In genomic region chr5:1386274-1386717, GRCh38 we compare ENCODE assay signal across 8 cellular contexts. TPM values are rescaled to one million over a fixed set of nuclear protein-coding genes. Genes with fewer than 3 reads are reported as not detected.
A peak's percentile ranks its signal among the peaks of the same experiment; 100 is the strongest.
DNase-seq lines count a peak whose midpoint lies in the region; TF ChIP-seq lines count a peak whose summit lies in the region.

No MANE protein-coding gene starts in this region.

- intact Hi-C loops in activated CD4-positive, alpha-beta T cell treated with anti-CD3 and anti-CD28 coated beads, Interleukin-2, amount 10 ng/mL, durations not matched to agents 24 days and 14 days (cut with micrococcal nuclease): loop anchor here (2.0 to 5.0 kb wide), 2 partner anchors 136 to 151 kb away; partner anchors contain the start of gene LPCAT1

- no peaks in the 10 kb centered on the region for H3K79me1 ChIP-seq in mesenchymal stem cell (replicated peaks; ENCODE audit: low read length, poor library complexity, severe bottlenecking)

- H3K36me3 Mint-ChIP-seq in activated CD4-positive, alpha-beta T cell treated with anti-CD3 and anti-CD28 coated beads, Interleukin-2, amount 10 ng/mL, durations not matched to agents 24 days and 14 days (ENCODE audit: low read depth): no peaks in the 10 kb centered on the region

- no peak overlapping the region for H2BK12ac ChIP-seq in mesenchymal stem cell (ENCODE audit: low read length in 2 of 2)

- TF ChIP-seq CTCF in GM06990 (IDR thresholded peaks at IDR 0.05; ENCODE audit: insufficient read depth, low read length, poor library complexity, severe bottlenecking): no peak

- DNase-seq in GM06990 (ENCODE audit: extremely low read depth, insufficient read length): peak; percentile 74
- peak; percentile 6 for DNase-seq in HCEC 1CT
- DNase-seq in NCI-H1092 (lab: John Stamatoyannopoulos, UW): peak; percentile 34
- DNase-seq in activated CD4-positive, alpha-beta T cell treated with anti-CD3 and anti-CD28 coated beads, Interleukin-2, amount 10 ng/mL, durations not matched to agents 24 days and 14 days: peak; percentile 92
- DNase-seq in ecto neural progenitor cell (ENCODE audit: low spot score): peak; percentile 67
- peak; percentile 8 for DNase-seq in mesenchymal stem cell
- peak; percentile 41 for DNase-seq in stimulated activated CD8-positive, alpha-beta memory T cell treated with anti-CD3 and anti-CD28 coated beads, Interleukin-15, amount 100 ng/mL, for 1 hour (ENCODE audit: low read depth)
- no peak for DNase-seq in NCI-H226

- peaks cover 5% of the 10 kb centered on the region for H3K9me3 Mint-ChIP-seq in activated CD4-positive, alpha-beta T cell treated with anti-CD3 and anti-CD28 coated beads, Interleukin-2, amount 10 ng/mL, durations not matched to agents 24 days and 14 days

- peak overlapping the region; percentile 25 for H4K91ac ChIP-seq in mesenchymal stem cell (ENCODE audit: low read length)

- H3K4me2 ChIP-seq in mesenchymal stem cell (ENCODE audit: low read length, poor library complexity, severe bottlenecking): peak overlapping the region; percentile 85

- H3K27me3 ChIP-seq in GM06990 (replicated peaks; ENCODE audit: control insufficient read depth, insufficient read depth, low read length) (peaks cover 4% of the 10 kb centered on the region), mesenchymal stem cell (ENCODE audit: control insufficient read depth in 1 of 2, insufficient read depth in 1 of 2, low read length in 2 of 2) (peaks cover 74 to 79% of the 10 kb centered on the region in 2 experiments)

- no peak overlapping the region for H2BK15ac ChIP-seq in mesenchymal stem cell (ENCODE audit: low read depth, poor library complexity, severe bottlenecking)

- no peak overlapping the region for H2BK5ac ChIP-seq in mesenchymal stem cell (ENCODE audit: low read depth, low read length, poor library complexity, severe bottlenecking)

- no peak overlapping the region for H3K27ac ChIP-seq in mesenchymal stem cell (ENCODE audit: low read length, poor library complexity, severe bottlenecking)

- H3K4me3 Mint-ChIP-seq in activated CD4-positive, alpha-beta T cell treated with anti-CD3 and anti-CD28 coated beads, Interleukin-2, amount 10 ng/mL, durations not matched to agents 24 days and 14 days: peak overlapping the region; percentile 97

- 4% methylated on average over 36 of the region's 36 CpGs for WGBS in mesenchymal stem cell

- H3K36me3 ChIP-seq in GM06990 (ENCODE audit: control insufficient read depth, insufficient read depth, low read length) (no peaks in the 10 kb centered on the region), mesenchymal stem cell (ENCODE audit: control insufficient read depth in 1 of 2, insufficient read depth in 2 of 2, low read depth in 1 of 2, low read length in 2 of 2) (no peaks in the 10 kb centered on the region)

- peak overlapping the region in 1 of 2 experiments; percentile 28 for H3K18ac ChIP-seq in mesenchymal stem cell (ENCODE audit: low read depth in 1 of 2, low read length in 2 of 2)

- peak overlapping the region; percentile 82 for H4K8ac ChIP-seq in mesenchymal stem cell (ENCODE audit: low read length)

- H2BK120ac ChIP-seq in mesenchymal stem cell (ENCODE audit: low read depth, low read length): no peak overlapping the region

- H3K4me1 Mint-ChIP-seq in activated CD4-positive, alpha-beta T cell treated with anti-CD3 and anti-CD28 coated beads, Interleukin-2, amount 10 ng/mL, durations not matched to agents 24 days and 14 days: peaks cover 14% of the 10 kb centered on the region

- H3K4me3 ChIP-seq in GM06990 (replicated peaks; ENCODE audit: low read depth, low read length): peak overlapping the region; percentile 68
- H3K4me3 ChIP-seq in mesenchymal stem cell (ENCODE audit: insufficient read depth in 1 of 2, low read depth in 1 of 2, low read length in 2 of 2): peak overlapping the region; percentile 49 to 81

- no peak overlapping the region for H3K14ac ChIP-seq in mesenchymal stem cell (ENCODE audit: low read length in 2 of 2)

- peaks cover 21% of the 10 kb centered on the region for H3K27me3 Mint-ChIP-seq in activated CD4-positive, alpha-beta T cell treated with anti-CD3 and anti-CD28 coated beads, Interleukin-2, amount 10 ng/mL, durations not matched to agents 24 days and 14 days

- H3K9me3 ChIP-seq in mesenchymal stem cell (ENCODE audit: control insufficient read depth, low read length): peaks cover 6% of the 10 kb centered on the region

- no peak overlapping the region for H3K4ac ChIP-seq in mesenchymal stem cell (ENCODE audit: low read depth in 1 of 2, low read length in 2 of 2)

- peak overlapping the region; percentile 97 for H3K27ac Mint-ChIP-seq in activated CD4-positive, alpha-beta T cell treated with anti-CD3 and anti-CD28 coated beads, Interleukin-2, amount 10 ng/mL, durations not matched to agents 24 days and 14 days

- peaks cover 16% of the 10 kb centered on the region for H3K4me1 ChIP-seq in mesenchymal stem cell (ENCODE audit: control insufficient read depth, insufficient read depth, low read depth, low read length)

- no peak overlapping the region for H3K23ac ChIP-seq in mesenchymal stem cell (ENCODE audit: low read length in 2 of 2)

- peak overlapping the region; percentile 83 for H3K9ac ChIP-seq in mesenchymal stem cell (ENCODE audit: low read length)

- no peak overlapping the region for H2AK5ac ChIP-seq in mesenchymal stem cell (ENCODE audit: low read length, severe bottlenecking)

- H2AFZ ChIP-seq in mesenchymal stem cell (ENCODE audit: low read depth, low read length): peak overlapping the region; percentile 36

RNA-seq across cellular contexts. Expression of gene CLPTM1L, which starts 41.4 kb away (rescaled TPM):
- 113 and 114 TPM in 2 replicates for total RNA-seq in activated CD4-positive, alpha-beta T cell treated with anti-CD3 and anti-CD28 coated beads, Interleukin-2, amount 10 ng/mL, durations not matched to agents 24 days and 14 days
- polyA plus RNA-seq in mesenchymal stem cell (2013, experiment 1 of 2): 63.5 TPM
- polyA plus RNA-seq in mesenchymal stem cell (2013, experiment 2 of 2): 62.4 TPM

RNA-seq across cellular contexts. Expression of gene SLC6A3, which starts 58.9 kb away (rescaled TPM):
- not detected in 2 replicates for total RNA-seq in activated CD4-positive, alpha-beta T cell treated with anti-CD3 and anti-CD28 coated beads, Interleukin-2, amount 10 ng/mL, durations not matched to agents 24 days and 14 days
- polyA plus RNA-seq in mesenchymal stem cell (2013, experiment 1 of 2): not detected
- not detected for polyA plus RNA-seq in mesenchymal stem cell (2013, experiment 2 of 2)
